In the genomic region with DNA sequence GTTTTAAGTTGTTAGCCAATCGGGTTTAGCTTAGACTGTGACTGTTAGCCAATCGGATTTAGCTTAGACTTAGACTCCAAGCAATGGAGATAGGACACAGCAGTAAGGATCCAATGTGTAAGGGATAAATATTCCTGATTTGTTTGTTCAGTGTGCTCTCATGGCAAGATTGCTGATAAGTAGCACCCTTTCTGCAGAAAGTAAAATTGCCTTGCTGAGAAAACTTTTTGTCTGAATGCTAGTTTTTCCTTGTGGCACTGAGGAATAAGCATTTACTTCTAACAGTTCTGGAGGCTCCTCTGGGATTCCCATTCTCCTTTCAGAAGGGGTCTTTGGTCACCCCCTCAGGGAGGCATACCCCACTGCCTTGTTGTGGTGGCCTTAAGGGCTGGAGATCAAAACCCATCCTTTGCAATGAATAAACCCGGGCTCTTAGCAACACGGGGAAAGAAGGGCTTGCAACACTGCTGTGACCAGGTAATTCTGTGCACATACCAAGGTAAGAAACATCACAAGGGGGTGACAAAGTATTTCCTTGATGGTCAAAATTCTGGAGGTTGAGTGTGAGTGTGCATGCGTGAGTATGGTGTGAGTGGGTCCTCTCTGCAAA, we compare ENCODE assay signal across 1 cellular context.
TF ChIP-seq lines count a peak whose summit lies in the region.

No MANE protein-coding gene starts in this region.

TF ChIP-seq in HEK293, 187 proteins besides CTCF, POLR2A, EP300 and RAD21 (continued from another document):
- TF ChIP-seq, protein P1, sequence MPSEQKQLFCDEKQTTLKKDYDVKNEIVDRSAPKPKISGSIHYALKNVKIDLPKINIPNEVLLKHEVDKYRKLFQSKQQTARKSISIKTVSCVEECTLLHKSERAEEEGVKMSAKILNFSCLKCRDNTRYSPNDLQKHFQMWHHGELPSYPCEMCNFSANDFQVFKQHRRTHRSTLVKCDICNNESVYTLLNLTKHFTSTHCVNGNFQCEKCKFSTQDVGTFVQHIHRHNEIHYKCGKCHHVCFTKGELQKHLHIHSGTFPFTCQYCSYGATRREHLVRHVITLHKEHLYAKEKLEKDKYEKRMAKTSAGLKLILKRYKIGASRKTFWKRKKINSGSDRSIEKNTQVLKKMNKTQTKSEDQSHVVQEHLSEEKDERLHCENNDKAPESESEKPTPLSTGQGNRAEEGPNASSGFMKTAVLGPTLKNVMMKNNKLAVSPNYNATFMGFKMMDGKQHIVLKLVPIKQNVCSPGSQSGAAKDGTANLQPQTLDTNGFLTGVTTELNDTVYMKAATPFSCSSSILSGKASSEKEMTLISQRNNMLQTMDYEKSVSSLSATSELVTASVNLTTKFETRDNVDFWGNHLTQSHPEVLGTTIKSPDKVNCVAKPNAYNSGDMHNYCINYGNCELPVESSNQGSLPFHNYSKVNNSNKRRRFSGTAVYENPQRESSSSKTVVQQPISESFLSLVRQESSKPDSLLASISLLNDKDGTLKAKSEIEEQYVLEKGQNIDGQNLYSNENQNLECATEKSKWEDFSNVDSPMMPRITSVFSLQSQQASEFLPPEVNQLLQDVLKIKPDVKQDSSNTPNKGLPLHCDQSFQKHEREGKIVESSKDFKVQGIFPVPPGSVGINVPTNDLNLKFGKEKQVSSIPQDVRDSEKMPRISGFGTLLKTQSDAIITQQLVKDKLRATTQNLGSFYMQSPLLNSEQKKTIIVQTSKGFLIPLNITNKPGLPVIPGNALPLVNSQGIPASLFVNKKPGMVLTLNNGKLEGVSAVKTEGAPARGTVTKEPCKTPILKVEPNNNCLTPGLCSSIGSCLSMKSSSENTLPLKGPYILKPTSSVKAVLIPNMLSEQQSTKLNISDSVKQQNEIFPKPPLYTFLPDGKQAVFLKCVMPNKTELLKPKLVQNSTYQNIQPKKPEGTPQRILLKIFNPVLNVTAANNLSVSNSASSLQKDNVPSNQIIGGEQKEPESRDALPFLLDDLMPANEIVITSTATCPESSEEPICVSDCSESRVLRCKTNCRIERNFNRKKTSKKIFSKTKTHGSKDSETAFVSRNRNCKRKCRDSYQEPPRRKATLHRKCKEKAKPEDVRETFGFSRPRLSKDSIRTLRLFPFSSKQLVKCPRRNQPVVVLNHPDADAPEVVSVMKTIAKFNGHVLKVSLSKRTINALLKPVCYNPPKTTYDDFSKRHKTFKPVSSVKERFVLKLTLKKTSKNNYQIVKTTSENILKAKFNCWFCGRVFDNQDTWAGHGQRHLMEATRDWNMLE (tag by site-specific recombination; conservative IDR thresholded peaks at IDR 0.05; ENCODE audit: low read depth) = no peak
- TF ChIP-seq ZNF561 (tag by site-specific recombination; IDR thresholded peaks at IDR 0.05; ENCODE audit: borderline replicate concordance) (peak; percentile 90), ZSCAN30 (tag by site-specific recombination; IDR thresholded peaks at IDR 0.05) (no peak), SETDB1 (IDR thresholded peaks at IDR 0.05; ENCODE audit: insufficient read length, low read length) (peak; percentile 100), ZNF701 (tag by site-specific recombination; IDR thresholded peaks at IDR 0.05) (no peak)
- TF ChIP-seq, protein P2, sequence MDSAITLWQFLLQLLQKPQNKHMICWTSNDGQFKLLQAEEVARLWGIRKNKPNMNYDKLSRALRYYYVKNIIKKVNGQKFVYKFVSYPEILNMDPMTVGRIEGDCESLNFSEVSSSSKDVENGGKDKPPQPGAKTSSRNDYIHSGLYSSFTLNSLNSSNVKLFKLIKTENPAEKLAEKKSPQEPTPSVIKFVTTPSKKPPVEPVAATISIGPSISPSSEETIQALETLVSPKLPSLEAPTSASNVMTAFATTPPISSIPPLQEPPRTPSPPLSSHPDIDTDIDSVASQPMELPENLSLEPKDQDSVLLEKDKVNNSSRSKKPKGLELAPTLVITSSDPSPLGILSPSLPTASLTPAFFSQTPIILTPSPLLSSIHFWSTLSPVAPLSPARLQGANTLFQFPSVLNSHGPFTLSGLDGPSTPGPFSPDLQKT (IDR thresholded peaks at IDR 0.05; ENCODE audit: borderline replicate concordance, low read depth, low read length) = no peak
- TF ChIP-seq, protein P3, sequence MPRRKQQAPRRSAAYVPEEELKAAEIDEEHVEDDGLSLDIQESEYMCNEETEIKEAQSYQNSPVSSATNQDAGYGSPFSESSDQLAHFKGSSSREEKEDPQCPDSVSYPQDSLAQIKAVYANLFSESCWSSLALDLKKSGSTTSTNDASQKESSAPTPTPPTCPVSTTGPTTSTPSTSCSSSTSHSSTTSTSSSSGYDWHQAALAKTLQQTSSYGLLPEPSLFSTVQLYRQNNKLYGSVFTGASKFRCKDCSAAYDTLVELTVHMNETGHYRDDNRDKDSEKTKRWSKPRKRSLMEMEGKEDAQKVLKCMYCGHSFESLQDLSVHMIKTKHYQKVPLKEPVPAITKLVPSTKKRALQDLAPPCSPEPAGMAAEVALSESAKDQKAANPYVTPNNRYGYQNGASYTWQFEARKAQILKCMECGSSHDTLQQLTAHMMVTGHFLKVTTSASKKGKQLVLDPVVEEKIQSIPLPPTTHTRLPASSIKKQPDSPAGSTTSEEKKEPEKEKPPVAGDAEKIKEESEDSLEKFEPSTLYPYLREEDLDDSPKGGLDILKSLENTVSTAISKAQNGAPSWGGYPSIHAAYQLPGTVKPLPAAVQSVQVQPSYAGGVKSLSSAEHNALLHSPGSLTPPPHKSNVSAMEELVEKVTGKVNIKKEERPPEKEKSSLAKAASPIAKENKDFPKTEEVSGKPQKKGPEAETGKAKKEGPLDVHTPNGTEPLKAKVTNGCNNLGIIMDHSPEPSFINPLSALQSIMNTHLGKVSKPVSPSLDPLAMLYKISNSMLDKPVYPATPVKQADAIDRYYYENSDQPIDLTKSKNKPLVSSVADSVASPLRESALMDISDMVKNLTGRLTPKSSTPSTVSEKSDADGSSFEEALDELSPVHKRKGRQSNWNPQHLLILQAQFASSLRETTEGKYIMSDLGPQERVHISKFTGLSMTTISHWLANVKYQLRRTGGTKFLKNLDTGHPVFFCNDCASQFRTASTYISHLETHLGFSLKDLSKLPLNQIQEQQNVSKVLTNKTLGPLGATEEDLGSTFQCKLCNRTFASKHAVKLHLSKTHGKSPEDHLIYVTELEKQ (tag by site-specific recombination; IDR thresholded peaks at IDR 0.05; ENCODE audit: borderline replicate concordance) = no peak
- TF ChIP-seq, protein P4, sequence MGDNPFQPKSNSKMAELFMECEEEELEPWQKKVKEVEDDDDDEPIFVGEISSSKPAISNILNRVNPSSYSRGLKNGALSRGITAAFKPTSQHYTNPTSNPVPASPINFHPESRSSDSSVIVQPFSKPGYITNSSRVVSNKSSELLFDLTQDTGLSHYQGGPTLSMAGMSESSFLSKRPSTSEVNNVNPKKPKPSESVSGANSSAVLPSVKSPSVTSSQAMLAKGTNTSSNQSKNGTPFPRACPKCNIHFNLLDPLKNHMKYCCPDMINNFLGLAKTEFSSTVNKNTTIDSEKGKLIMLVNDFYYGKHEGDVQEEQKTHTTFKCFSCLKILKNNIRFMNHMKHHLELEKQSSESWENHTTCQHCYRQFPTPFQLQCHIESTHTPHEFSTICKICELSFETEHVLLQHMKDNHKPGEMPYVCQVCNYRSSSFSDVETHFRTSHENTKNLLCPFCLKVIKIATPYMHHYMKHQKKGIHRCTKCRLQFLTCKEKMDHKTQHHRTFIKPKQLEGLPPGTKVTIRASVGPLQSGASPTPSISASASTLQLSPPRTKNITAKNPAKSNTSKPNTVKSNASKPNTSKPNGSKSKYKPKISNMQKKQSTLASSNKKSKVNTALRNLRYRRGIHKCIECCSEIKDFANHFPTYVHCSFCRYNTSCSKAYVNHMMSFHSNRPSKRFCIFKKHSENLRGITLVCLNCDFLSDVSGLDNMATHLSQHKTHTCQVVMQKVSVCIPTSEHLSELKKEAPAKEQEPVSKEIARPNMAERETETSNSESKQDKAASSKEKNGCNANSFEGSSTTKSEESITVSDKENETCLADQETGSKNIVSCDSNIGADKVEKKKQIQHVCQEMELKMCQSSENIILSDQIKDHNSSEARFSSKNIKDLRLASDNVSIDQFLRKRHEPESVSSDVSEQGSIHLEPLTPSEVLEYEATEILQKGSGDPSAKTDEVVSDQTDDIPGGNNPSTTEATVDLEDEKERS (tag by site-specific recombination; IDR thresholded peaks at IDR 0.05) = peak; percentile 24; the same call in 1 of the 2 replicates
